Comparison of ENCODE assay signal across 8 cellular contexts in the genomic region with DNA sequence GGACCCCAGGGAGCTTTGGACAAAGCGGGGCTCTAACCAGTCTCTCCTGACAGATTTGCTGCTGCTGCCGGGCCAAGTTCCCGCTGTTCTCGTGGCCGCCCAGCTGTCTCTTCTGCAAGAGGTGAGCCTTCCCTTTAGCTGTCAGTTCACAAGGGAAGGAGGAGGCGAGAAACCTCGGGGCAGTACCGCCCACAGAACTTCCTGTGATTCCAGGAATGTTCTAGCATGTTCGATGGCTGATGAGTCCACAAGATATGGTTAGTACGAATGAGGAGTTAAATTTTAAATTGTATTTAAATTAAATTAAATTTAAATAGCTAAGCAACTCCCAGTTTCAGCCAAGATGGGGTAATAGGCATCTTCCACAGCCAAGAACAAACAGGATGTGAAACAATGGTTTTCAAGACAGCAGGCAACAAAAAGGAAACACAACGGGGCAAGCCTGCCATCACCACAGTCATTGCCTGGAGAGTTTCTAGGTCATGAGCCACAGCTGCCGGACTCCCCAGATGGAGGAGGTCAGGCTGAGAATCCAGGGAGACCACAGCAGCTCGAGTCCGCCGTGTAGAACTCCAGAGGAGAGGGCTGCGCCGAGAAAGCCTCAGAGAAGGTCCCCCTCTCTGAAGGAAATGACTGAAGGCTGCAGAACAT. TPM values are rescaled to one million over a fixed set of nuclear protein-coding genes. Genes with fewer than 3 reads are reported as not detected.
DNase-seq lines count a peak whose midpoint lies in the region; FAIRE-seq and TF ChIP-seq lines count a peak whose summit lies in the region.

No MANE protein-coding gene starts in this region.

- FAIRE-seq in GM12891 (lab: Jason Lieb, UNC), result peak; percentile 94

- H3K4me3 Mint-ChIP-seq in T-helper 1 cell treated with Interleukin-12 subunit alpha and Interleukin-12 subunit beta and Interleukin-4 antibody, amounts not matched to agents 30 μg/mL and 1 μg/mL, for 36 hours, result peak overlapping the region; percentile 79
- H3K4me3 Mint-ChIP-seq in endothelial cell (ENCODE audit: unreplicated experiment), result no peak overlapping the region

- no peak overlapping the region for H3K4me3 ChIP-seq in H7 (ENCODE audit: insufficient read depth, low read depth, low read length)

- H3K27me3 ChIP-seq in H7 (ENCODE audit: control insufficient read depth, insufficient read depth, low read length), result no peaks in the 10 kb centered on the region

- H3K27me3 Mint-ChIP-seq in T-helper 1 cell treated with Interleukin-12 subunit alpha and Interleukin-12 subunit beta and Interleukin-4 antibody, amounts not matched to agents 30 μg/mL and 1 μg/mL, for 36 hours (ENCODE audit: low read depth), result no peaks in the 10 kb centered on the region
- peaks cover 3% of the 10 kb centered on the region for H3K27me3 Mint-ChIP-seq in endothelial cell (ENCODE audit: unreplicated experiment)

- H3K27ac Mint-ChIP-seq in T-helper 1 cell treated with Interleukin-12 subunit alpha and Interleukin-12 subunit beta and Interleukin-4 antibody, amounts not matched to agents 30 μg/mL and 1 μg/mL, for 36 hours, result peak overlapping the region; percentile 98
- H3K27ac Mint-ChIP-seq in endothelial cell (ENCODE audit: unreplicated experiment), result peak overlapping the region; percentile 98

- DNase-seq in GM12891 (ENCODE audit: insufficient read length, low spot score), result no peak
- DNase-seq in H7, result peak; percentile 38
- no peak for DNase-seq in endothelial cell (ENCODE audit: low spot score)
- peak; percentile 66 for DNase-seq in pulmonary artery endothelial cell (ENCODE audit: low read depth, low spot score)
- DNase-seq in NCI-H2081 (lab: John Stamatoyannopoulos, UW), result no peak
- no peak for DNase-seq in HUDEP-2 (lab: John Stamatoyannopoulos, UW; ENCODE audit: unreplicated experiment in 76 of 76)
- DNase-seq in DMS53 treated with DMSO at 0.1 percent for 48 hours (lab: John Stamatoyannopoulos, UW; ENCODE audit: unreplicated experiment), result no peak

- peaks cover 10% of the 10 kb centered on the region for H3K36me3 Mint-ChIP-seq in T-helper 1 cell treated with Interleukin-12 subunit alpha and Interleukin-12 subunit beta and Interleukin-4 antibody, amounts not matched to agents 30 μg/mL and 1 μg/mL, for 36 hours (ENCODE audit: low read depth)
- peaks cover 12% of the 10 kb centered on the region for H3K36me3 Mint-ChIP-seq in endothelial cell (ENCODE audit: low read depth, unreplicated experiment)

- H3K36me3 ChIP-seq in H7 (replicated peaks; ENCODE audit: control insufficient read depth, insufficient read depth, low read length), result no peaks in the 10 kb centered on the region; the same call in 1 of the 2 replicates

- peaks cover 28% of the 10 kb centered on the region for H3K4me1 Mint-ChIP-seq in T-helper 1 cell treated with Interleukin-12 subunit alpha and Interleukin-12 subunit beta and Interleukin-4 antibody, amounts not matched to agents 30 μg/mL and 1 μg/mL, for 36 hours (ENCODE audit: low read depth)
- peaks cover 22% of the 10 kb centered on the region for H3K4me1 Mint-ChIP-seq in endothelial cell (ENCODE audit: unreplicated experiment)

- no peak for TF ChIP-seq CTCF in endothelial cell (IDR thresholded peaks at IDR 0.05; ENCODE audit: unreplicated experiment)

- TF ChIP-seq POLR2A in GM12891 (IDR thresholded peaks at IDR 0.05; ENCODE audit: low read depth, low read length), result no peak

- H3K9me3 Mint-ChIP-seq in T-helper 1 cell treated with Interleukin-12 subunit alpha and Interleukin-12 subunit beta and Interleukin-4 antibody, amounts not matched to agents 30 μg/mL and 1 μg/mL, for 36 hours, result no peaks in the 10 kb centered on the region
- H3K9me3 Mint-ChIP-seq in endothelial cell (ENCODE audit: unreplicated experiment), result no peaks in the 10 kb centered on the region

TF ChIP-seq in GM12891, 5 proteins besides CTCF, POLR2A, EP300 and RAD21:
- TF ChIP-seq PAX5 (IDR thresholded peaks at IDR 0.05; ENCODE audit: insufficient read depth, low read length, severe bottlenecking) (no peak), POU2F2 (IDR thresholded peaks at IDR 0.05; ENCODE audit: low read depth, low read length) (no peak), SPI1 (IDR thresholded peaks at IDR 0.05; ENCODE audit: low read depth, low read length) (peak; percentile 82), TAF1 (IDR thresholded peaks at IDR 0.05; ENCODE audit: low read depth, low read length) (no peak), POLR2AphosphoS5 (IDR thresholded peaks at IDR 0.05; ENCODE audit: low read depth, low read length) (no peak)

RNA-seq across cellular contexts. Expression of a gene that starts 9.5 kb away (rescaled TPM):
- 115 TPM for polyA plus RNA-seq in GM12891 (2012; ENCODE audit: low read depth, missing spikeins)
- 70.5 and 71.8 TPM in 2 replicates for total RNA-seq in H7 (2014; rRNA removed; shearing (Covaris generic))
- total RNA-seq in endothelial cell (ENCODE audit: unreplicated experiment), result 210 TPM
- 161 and 226 TPM in 2 replicates for total RNA-seq in pulmonary artery endothelial cell

RNA-seq across cellular contexts. Expression of a gene that starts 35.6 kb away (rescaled TPM):
- polyA plus RNA-seq in GM12891 (2012; ENCODE audit: low read depth, missing spikeins), result 0.28 TPM
- 8.2 and 9.6 TPM in 2 replicates for total RNA-seq in H7 (2014; rRNA removed; shearing (Covaris generic))
- total RNA-seq in endothelial cell (ENCODE audit: unreplicated experiment), result 7.9 TPM
- total RNA-seq in pulmonary artery endothelial cell, result 0.20 and 1.2 TPM in 2 replicates

RNA-seq across cellular contexts. Expression of a gene that starts 47.4 kb away (rescaled TPM):
- polyA plus RNA-seq in GM12891 (2012; ENCODE audit: low read depth, missing spikeins), result 25.2 TPM
- total RNA-seq in H7 (2014; rRNA removed; shearing (Covaris generic)), result 51.9 and 52.0 TPM in 2 replicates
- total RNA-seq in endothelial cell (ENCODE audit: unreplicated experiment) (29.1 TPM), pulmonary artery endothelial cell (15.9 and 24.4 TPM in 2 replicates)

RNA-seq across cellular contexts. Expression of a gene that starts 54.8 kb away (rescaled TPM):
- polyA plus RNA-seq in GM12891 (2012; ENCODE audit: low read depth, missing spikeins), result 0.67 TPM
- 5.6 and 6.5 TPM in 2 replicates for total RNA-seq in H7 (2014; rRNA removed; shearing (Covaris generic))
- total RNA-seq in endothelial cell (ENCODE audit: unreplicated experiment), result 2.9 TPM
- 2.3 and 2.7 TPM in 2 replicates for total RNA-seq in pulmonary artery endothelial cell

RNA-seq across cellular contexts. Expression of a gene that starts 59.3 kb away (rescaled TPM):
- 1.6 TPM for polyA plus RNA-seq in GM12891 (2012; ENCODE audit: low read depth, missing spikeins)
- total RNA-seq in H7 (2014; rRNA removed; shearing (Covaris generic)), result 390 and 607 TPM in 2 replicates
- 95.7 TPM for total RNA-seq in endothelial cell (ENCODE audit: unreplicated experiment)
- total RNA-seq in pulmonary artery endothelial cell, result 156 and 237 TPM in 2 replicates

Comparison
In these comparisons a context has a peak if more than half of its experiments do, and no peak if none do; other contexts are left out.
1. DNase-seq: peak in H7 (single experiment) and pulmonary artery endothelial cell (single experiment); none in GM12891 (single experiment), endothelial cell (single experiment), NCI-H2081 (0 of 2), HUDEP-2 (0 of 76) and DMS53 treated with DMSO at 0.1 percent for 48 hours (single experiment).